Comparison of ENCODE assay signal across 10 cellular contexts in genomic region chr6:108872001-108872974, GRCh38. TPM values are rescaled to one million over a fixed set of nuclear protein-coding genes. Genes with fewer than 3 reads are reported as not detected.
DNase-seq lines count a peak whose midpoint lies in the region; TF ChIP-seq lines count a peak whose summit lies in the region.
"Had no signal": no experiment of that assay in that cellular context is flagged by ENCODE, and none has a peak within 500 bp of the region (broad histone marks: within the 10 kb centered on the region; RNA-seq: fewer than 3 reads in every experiment).

No MANE protein-coding gene starts in this region.

- in situ Hi-C loops in GM23248 (cut with MboI): no loop called here

- H3K9me2 ChIP-seq in GM23248 (ENCODE audit: insufficient read depth): no peaks in the 10 kb centered on the region

- no peak for TF ChIP-seq CTCF in nephron progenitor cell (IDR thresholded peaks at IDR 0.05)
- no peak for TF ChIP-seq CTCF in coronary artery (IDR thresholded peaks at IDR 0.05)

- no peaks in the 10 kb centered on the region for H3K79me2 ChIP-seq in GM23248 (ENCODE audit: insufficient read depth)

- H3K27me3 ChIP-seq in adipocyte (replicated peaks; ENCODE audit: control insufficient read depth, insufficient read depth, low read length) (no peaks in the 10 kb centered on the region), GM23248 (replicated peaks; ENCODE audit: insufficient read depth) (no peaks in the 10 kb centered on the region)

- peaks cover 3% of the 10 kb centered on the region for H3K27me3 Mint-ChIP-seq in nephron progenitor cell (ENCODE audit: low read depth, poor library complexity)

- no peaks in the 10 kb centered on the region for H3K9me3 Mint-ChIP-seq in nephron progenitor cell
- H3K9me3 Mint-ChIP-seq: mesothelial cell of epicardium had no signal

- no peaks in the 10 kb centered on the region for H3K9me3 ChIP-seq in adipocyte (ENCODE audit: control insufficient read depth, low read length)
- H3K9me3 ChIP-seq in GM23248 (ENCODE audit: low read depth): no peaks in the 10 kb centered on the region

- H2AFZ ChIP-seq in GM23248: no peak overlapping the region

- H3K36me3 Mint-ChIP-seq in nephron progenitor cell (ENCODE audit: low read depth): peaks cover 17% of the 10 kb centered on the region

- peak overlapping the region; percentile 85 for H3K9ac ChIP-seq in adipocyte (ENCODE audit: low read length)
- no peak overlapping the region for H3K9ac ChIP-seq in GM23248

- H3K4me1 ChIP-seq in adipocyte (ENCODE audit: control insufficient read depth, insufficient read depth, low read length): peaks cover 67% of the 10 kb centered on the region
- peaks cover 21% of the 10 kb centered on the region for H3K4me1 ChIP-seq in GM23248 (ENCODE audit: insufficient read depth)

- H3K27ac ChIP-seq in GM23248: no peak overlapping the region
- peak overlapping the region in 1 of 2 donors; percentile 91 for H3K27ac ChIP-seq in coronary artery

- H3K27ac Mint-ChIP-seq in nephron progenitor cell: peak overlapping the region; percentile 15
- H3K27ac Mint-ChIP-seq: mesothelial cell of epicardium had no signal

- peaks cover 20% of the 10 kb centered on the region for H3F3A ChIP-seq in GM23248 (ENCODE audit: insufficient read depth)

- H3K4me2 ChIP-seq in GM23248 (ENCODE audit: unreplicated experiment): no peak overlapping the region

- no peak overlapping the region for H3K4me3 Mint-ChIP-seq in nephron progenitor cell
- H3K4me3 Mint-ChIP-seq: mesothelial cell of epicardium had no signal

- H3K36me3 ChIP-seq in adipocyte (ENCODE audit: control insufficient read depth, insufficient read depth, low read length, severe bottlenecking): peaks cover 7% of the 10 kb centered on the region
- no peaks in the 10 kb centered on the region for H3K36me3 ChIP-seq in GM23248 (ENCODE audit: low read depth)

- no peaks in the 10 kb centered on the region for H4K20me1 ChIP-seq in GM23248 (ENCODE audit: insufficient read depth)

- WGBS in GM23248 (ENCODE audit: low coverage in 1 of 2, low lambda C conversion rate in 2 of 2, missing lambda C conversion rate in 2 of 2), 2 experiments: 81 to 84% methylated on average over 11 of the region's 11 CpGs

- H3K4me1 Mint-ChIP-seq in nephron progenitor cell: peaks cover 22% of the 10 kb centered on the region

- DNase-seq in EH (ENCODE audit: low read depth) (peak; percentile 35), NCI-H2029 (lab: John Stamatoyannopoulos, UW) (peak; percentile 54), adipocyte (ENCODE audit: low read depth) (no peak), nephron progenitor cell (no peak), NCI-H446 treated with DMSO at 0.1 percent for 48 hours (lab: John Stamatoyannopoulos, UW) (no peak), GM23248 (no peak), coronary artery (ENCODE audit: low spot score) (no peak), LoVo (ENCODE audit: low spot score) (no peak)
- DNase-seq: stimulated activated CD4-positive, alpha-beta T cell treated with anti-CD3 and anti-CD28 coated beads, Interleukin-4, amount 100 ng/mL, for 1 hour had no signal

- H3K4me3 ChIP-seq in adipocyte (ENCODE audit: low read length): no peak overlapping the region
- no peak overlapping the region for H3K4me3 ChIP-seq in GM23248
- H3K4me3 ChIP-seq in coronary artery: no peak overlapping the region

RNA-seq across cellular contexts. Expression of gene ARMC2, which starts 24.1 kb away (rescaled TPM):
- total RNA-seq in GM23248 (2014; rRNA removed; shearing (Covaris generic)): 0.97 and 1.4 TPM in 2 replicates
- polyA plus RNA-seq in GM23248 (2016; fragmentation: Nextera tagmentation; extraction: Ambion mirVana): 2.5 and 4.4 TPM in 2 replicates

Comparison
In these comparisons a context has a peak if more than half of its experiments do, and no peak if none do; other contexts are left out.
1. DNase-seq: peak in EH (single experiment) and NCI-H2029 (single experiment); none in adipocyte (single experiment), nephron progenitor cell (single experiment), NCI-H446 treated with DMSO at 0.1 percent for 48 hours (single experiment), GM23248 (single experiment), coronary artery (single experiment) and LoVo (single experiment).